Comparison of ENCODE assay signal across 14 cellular contexts in genomic region chr14:42513837-42514236, GRCh38.
"Had no signal": no experiment of that assay in that cellular context is flagged by ENCODE, and none has a peak within 500 bp of the region (broad histone marks: within the 10 kb centered on the region; RNA-seq: fewer than 3 reads in every experiment).

No MANE protein-coding gene starts in this region.

- H3K4me3 ChIP-seq: ascending aorta, left lung, ovary had no signal

- H3K4me1 Mint-ChIP-seq: activated CD8-positive, alpha-beta memory T cell treated with anti-CD3 and anti-CD28 coated beads, Interleukin-2, amount 10 ng/mL, durations not matched to agents 7 days and 5 days; activated naive CD8-positive, alpha-beta T cell treated with anti-CD3 and anti-CD28 coated beads, Interleukin-2, amount 50 U/mL, for 24 hours had no signal

- H3K36me3 Mint-ChIP-seq: activated CD8-positive, alpha-beta memory T cell treated with anti-CD3 and anti-CD28 coated beads, Interleukin-2, amount 10 ng/mL, durations not matched to agents 7 days and 5 days had no signal

- DNase-seq: activated CD4-positive, alpha-beta T cell treated with anti-CD3 and anti-CD28 coated beads for 1 hour; activated CD4-positive, alpha-beta T cell treated with anti-CD3 and anti-CD28 coated beads, Interleukin-2, amount 50 U/mL, for 48 hours; activated CD8-positive, alpha-beta memory T cell treated with anti-CD3 and anti-CD28 coated beads, Interleukin-2, amount 10 ng/mL, durations not matched to agents 7 days and 5 days; activated gamma-delta T cell; activated naive CD8-positive, alpha-beta T cell treated with anti-CD3 and anti-CD28 coated beads, Interleukin-2, amount 50 U/mL, for 24 hours; activated T-cell treated with anti-CD3 and anti-CD28 coated beads, Interleukin-2, amount 50 U/mL, for 4 hours; islet precursor cell; left lung; ovary; stimulated activated CD4-positive, alpha-beta T cell treated with anti-CD3 and anti-CD28 coated beads, Interleukin-2, amount 100 ng/mL, for 48 hours had no signal

- H3K4me3 Mint-ChIP-seq: activated CD8-positive, alpha-beta memory T cell treated with anti-CD3 and anti-CD28 coated beads, Interleukin-2, amount 10 ng/mL, durations not matched to agents 7 days and 5 days; activated naive CD8-positive, alpha-beta T cell treated with anti-CD3 and anti-CD28 coated beads, Interleukin-2, amount 50 U/mL, for 24 hours; activated T-cell treated with anti-CD3 and anti-CD28 coated beads, Interleukin-2, amount 50 U/mL, for 4 hours; natural killer cell treated with Interleukin-12 subunit alpha and Interleukin-12 subunit beta and Interleukin-15 and Interleukin-18, amount 100 ng/mL, for 72 hours; stimulated activated naive CD8-positive, alpha-beta T cell treated with anti-CD3 and anti-CD28 coated beads, Interleukin-15, Interleukin-2, amounts not matched to agents 100 ng/mL and 50 ng/mL, for 24 hours; T-helper 2 cell treated with Interferon-gamma antibody and Interleukin-4, amounts not matched to agents 5 μg/mL and 100 μg/mL, for 36 hours had no signal

- H3K36me3 ChIP-seq: ascending aorta, left lung, ovary had no signal

- H3K27ac ChIP-seq: ascending aorta, left lung, ovary had no signal

- ATAC-seq: activated CD8-positive, alpha-beta memory T cell treated with anti-CD3 and anti-CD28 coated beads, Interleukin-2, amount 10 ng/mL, durations not matched to agents 7 days and 5 days; activated naive CD8-positive, alpha-beta T cell treated with anti-CD3 and anti-CD28 coated beads, Interleukin-2, amount 50 U/mL, for 24 hours; activated T-cell treated with anti-CD3 and anti-CD28 coated beads, Interleukin-2, amount 50 U/mL, for 4 hours; left lung; natural killer cell treated with Interleukin-12 subunit alpha and Interleukin-12 subunit beta and Interleukin-15 and Interleukin-18, amount 100 ng/mL, for 72 hours had no signal

- H3K9me3 ChIP-seq: ascending aorta, left lung, ovary had no signal

- H3K4me1 ChIP-seq: ascending aorta, left lung had no signal

- H3K27me3 ChIP-seq: ascending aorta, left lung, ovary had no signal

- H3K27ac Mint-ChIP-seq: activated CD8-positive, alpha-beta memory T cell treated with anti-CD3 and anti-CD28 coated beads, Interleukin-2, amount 10 ng/mL, durations not matched to agents 7 days and 5 days; activated naive CD8-positive, alpha-beta T cell treated with anti-CD3 and anti-CD28 coated beads, Interleukin-2, amount 50 U/mL, for 24 hours; natural killer cell treated with Interleukin-12 subunit alpha and Interleukin-12 subunit beta and Interleukin-15 and Interleukin-18, amount 100 ng/mL, for 72 hours; stimulated activated naive CD8-positive, alpha-beta T cell treated with anti-CD3 and anti-CD28 coated beads, Interleukin-15, Interleukin-2, amounts not matched to agents 100 ng/mL and 50 ng/mL, for 24 hours; T-helper 2 cell treated with Interferon-gamma antibody and Interleukin-4, amounts not matched to agents 5 μg/mL and 100 μg/mL, for 36 hours had no signal

- H3K27me3 Mint-ChIP-seq: activated CD8-positive, alpha-beta memory T cell treated with anti-CD3 and anti-CD28 coated beads, Interleukin-2, amount 10 ng/mL, durations not matched to agents 7 days and 5 days; activated naive CD8-positive, alpha-beta T cell treated with anti-CD3 and anti-CD28 coated beads, Interleukin-2, amount 50 U/mL, for 24 hours; natural killer cell treated with Interleukin-12 subunit alpha and Interleukin-12 subunit beta and Interleukin-15 and Interleukin-18, amount 100 ng/mL, for 72 hours; stimulated activated naive CD8-positive, alpha-beta T cell treated with anti-CD3 and anti-CD28 coated beads, Interleukin-15, Interleukin-2, amounts not matched to agents 100 ng/mL and 50 ng/mL, for 24 hours had no signal
